9 cellular contexts compared by ENCODE assay signal in the genomic region with DNA sequence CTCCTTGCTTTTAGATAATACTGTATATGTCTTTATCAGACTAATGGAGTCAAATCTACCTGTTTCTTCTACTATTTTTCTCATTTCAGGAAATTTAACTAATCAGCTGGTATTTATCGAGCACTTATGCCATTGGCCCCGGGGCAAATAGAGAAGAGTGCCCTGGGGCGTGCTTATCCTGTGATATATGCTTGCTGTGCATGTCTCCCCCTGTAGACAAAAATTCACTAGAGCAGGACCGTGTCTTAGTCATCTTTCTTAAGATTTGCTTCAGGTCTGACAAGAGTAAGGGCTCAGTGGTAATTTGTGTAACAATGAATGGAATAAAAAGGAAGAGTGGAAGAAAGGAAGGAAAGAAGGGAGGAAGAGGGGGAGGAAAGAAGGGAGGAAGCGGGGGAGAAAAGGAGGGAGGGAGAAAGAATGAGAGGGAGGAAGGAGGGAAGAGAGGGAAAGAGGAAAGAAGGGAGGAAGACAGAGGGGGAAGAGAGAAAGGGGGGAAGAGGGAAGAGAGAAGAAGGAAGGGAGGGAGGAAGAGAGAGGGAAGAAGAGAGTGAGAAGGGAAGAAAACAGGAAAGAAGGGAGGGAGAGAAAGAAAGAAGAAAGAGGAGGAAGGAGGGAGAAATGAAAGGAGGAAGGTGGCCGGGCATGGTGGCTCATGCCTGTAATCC.
A peak's percentile ranks its signal among the peaks of the same experiment; 100 is the strongest.
DNase-seq lines count a peak whose midpoint lies in the region; ATAC-seq, FAIRE-seq and TF ChIP-seq lines count a peak whose summit lies in the region.
"Had no signal": no experiment of that assay in that cellular context is flagged by ENCODE, and none has a peak within 500 bp of the region (broad histone marks: within the 10 kb centered on the region; RNA-seq: fewer than 3 reads in every experiment).

No MANE protein-coding gene starts in this region.

- H3K4me2 ChIP-seq in IMR-90 (ENCODE audit: low read depth, low read length) (no peak overlapping the region), K562 (ENCODE audit: insufficient read depth, low read length) (no peak overlapping the region)

- H2AK9ac ChIP-seq in IMR-90 (replicated peaks; ENCODE audit: low read depth, low read length, poor library complexity): no peak overlapping the region

- H3K4me1 Mint-ChIP-seq in mesothelial cell of epicardium: peaks cover 63% of the 10 kb centered on the region

- no peak overlapping the region for H4K91ac ChIP-seq in IMR-90 (ENCODE audit: insufficient read depth, low read depth, low read length)

- H3K18ac ChIP-seq in IMR-90 (ENCODE audit: low read depth, low read length): no peak overlapping the region

- H2BK20ac ChIP-seq in IMR-90 (ENCODE audit: low read depth, low read length): no peak overlapping the region

- intact Hi-C loops in IMR-90 (cut with micrococcal nuclease) (no loop called here), K562 (cut with micrococcal nuclease) (loop anchor here (1.0 to 10.0 kb wide), 2 partner anchors 127 to 190 kb away; no protein-coding TSS in a partner anchor), gastrocnemius medialis (cut with DNase I; ENCODE audit: low total_unique reads) (no loop called here), ascending aorta (cut with DNase I) (no loop called here)

- no peaks in the 10 kb centered on the region for H3K79me1 ChIP-seq in IMR-90 (ENCODE audit: low read depth in 1 of 2, low read length in 2 of 2)

- H2BK120ac ChIP-seq in IMR-90 (ENCODE audit: low read depth, low read length): no peak overlapping the region

- in situ Hi-C loops in IMR-90 (cut with MboI; ENCODE audit: low sequenced_read_pairs): no loop called here
- in situ Hi-C loops in K562 (cut with MboI): no loop called here
- in situ Hi-C loops in gastrocnemius medialis (cut with MboI; ENCODE audit: low sequenced_read_pairs in 4 of 4): no loop called here

- no peaks in the 10 kb centered on the region for H3K36me3 Mint-ChIP-seq in mesothelial cell of epicardium

- POLR2A ChIA-PET in IMR-90 (lab: Charles Lee; ENCODE audit: unreplicated experiment): no interaction called here
- POLR2A ChIA-PET in K562 (lab: Yijun Ruan, JAX): no interaction called here

- no peak overlapping the region for H3K56ac ChIP-seq in IMR-90 (ENCODE audit: extremely low read depth, insufficient read depth, low read length)

- no peak overlapping the region for H2AK5ac ChIP-seq in IMR-90 (ENCODE audit: low read depth, low read length)

- H3K27me3 ChIP-seq in IMR-90 (ENCODE audit: control insufficient read depth, insufficient read depth, low read length) (no peaks in the 10 kb centered on the region; the same call in 1 of the 2 replicates), K562 (ENCODE audit: control insufficient read depth in 2 of 2, insufficient read depth in 2 of 2, low read length in 2 of 2) (peaks cover 3 to 24% of the 10 kb centered on the region in 2 experiments; a peak in 4 of 5 replicates), gastrocnemius medialis (no peaks in the 10 kb centered on the region), ascending aorta (no peaks in the 10 kb centered on the region)

- no peak overlapping the region for H3K4me3 Mint-ChIP-seq in mesothelial cell of epicardium

- H4K20me1 ChIP-seq in IMR-90 (ENCODE audit: insufficient read depth, low read length) (no peaks in the 10 kb centered on the region), K562 (replicated peaks; ENCODE audit: control insufficient read depth, insufficient read depth, low read length) (no peaks in the 10 kb centered on the region)

- H3K27ac ChIP-seq in IMR-90 (ENCODE audit: insufficient read depth, low read length): no peak overlapping the region
- no peak overlapping the region for H3K27ac ChIP-seq in K562 (ENCODE audit: extremely low read depth, low read depth, low read length)
- H3K27ac ChIP-seq in gastrocnemius medialis: no peak overlapping the region
- no peak overlapping the region for H3K27ac ChIP-seq in ascending aorta

- peak; percentile 24; the same call in 1 of the 2 replicates for TF ChIP-seq RAD21 in IMR-90 (IDR thresholded peaks at IDR 0.05; ENCODE audit: low read length)
- peak; percentile 68 to 78 for TF ChIP-seq RAD21 in K562 (CRISPR knock-in tag; conservative IDR thresholded peaks at IDR 0.05 in 1 of 2, IDR thresholded peaks at IDR 0.05 in 1 of 2)

- H3K23ac ChIP-seq in IMR-90 (ENCODE audit: low read depth, low read length): no peak overlapping the region

- WGBS in IMR-90 (ENCODE audit: extremely low coverage in 2 of 2, insufficient read length in 1 of 2), 2 experiments: 64% methylated on average over 1 of the region's 6 CpGs; no CpG with 5 or more reads in 1 of the 2 experiments
- WGBS in K562 (ENCODE audit: insufficient coverage, low coverage, missing lambda C conversion rate): 0% methylated on average over 5 of the region's 6 CpGs

- H4K8ac ChIP-seq in IMR-90 (ENCODE audit: low read depth in 2 of 2, low read length in 2 of 2): no peak overlapping the region

- H4K5ac ChIP-seq in IMR-90 (ENCODE audit: low read depth, low read length): no peak overlapping the region

- H3K27me3 Mint-ChIP-seq in mesothelial cell of epicardium (ENCODE audit: low read depth): peaks cover 2% of the 10 kb centered on the region

- no peak overlapping the region for H3K4ac ChIP-seq in IMR-90 (ENCODE audit: low read depth, low read length)

- BruUV-seq in IMR-90 (replicated peaks; lab: Mats Ljungman, UMichigan) (no TSS peak), K562 (replicated peaks; lab: Mats Ljungman, UMichigan) (no TSS peak)

- CTCF ChIA-PET in IMR-90 (lab: Yijun Ruan, JAX): no interaction called here
- CTCF ChIA-PET in K562 (lab: Yijun Ruan, JAX; ENCODE audit: low intra/inter-chr PET ratio): no interaction called here

- H3K9ac ChIP-seq in IMR-90 (ENCODE audit: low read depth, low read length): no peak overlapping the region
- H3K9ac ChIP-seq in K562 (ENCODE audit: insufficient read depth in 1 of 2, low read depth in 2 of 2, low read length in 2 of 2): no peak overlapping the region

- H3K9me3 ChIP-seq in IMR-90 (ENCODE audit: control insufficient read depth, insufficient read depth, low read length) (no peaks in the 10 kb centered on the region), K562 (replicated peaks; ENCODE audit: control insufficient read depth, insufficient read depth, low read depth, low read length) (no peaks in the 10 kb centered on the region), gastrocnemius medialis (no peaks in the 10 kb centered on the region), ascending aorta (no peaks in the 10 kb centered on the region)

- no peak overlapping the region for H3K14ac ChIP-seq in IMR-90 (replicated peaks; ENCODE audit: low read depth, low read length)

- dilution Hi-C loops in IMR-90 (cut with HindIII; ENCODE audit: low sequenced_read_pairs, unreplicated experiment): no loop called here

- H3K27ac Mint-ChIP-seq in mesothelial cell of epicardium: peak overlapping the region; percentile 55

- H2BK15ac ChIP-seq in IMR-90 (ENCODE audit: low read depth, low read length): no peak overlapping the region

- DNase-seq in D341Med (ENCODE audit: low spot score) (peak; percentile 52), IMR-90 (peak; percentile 5), K562 (ENCODE audit: extremely low read depth in 1 of 4, low spot score in 3 of 4) (peak; percentile 17 to 24 (median 20)), mesothelial cell of epicardium (ENCODE audit: low spot score in 2 of 2, unreplicated experiment in 2 of 2) (no peak), activated gamma-delta T cell (lab: John Stamatoyannopoulos, UW) (no peak), gastrocnemius medialis (no peak), inferior parietal cortex (ENCODE audit: extremely low spot score) (no peak), ascending aorta (ENCODE audit: low spot score in 2 of 2) (no peak)
- DNase-seq: T-helper 1 cell had no signal

- peak; percentile 35 for FAIRE-seq in K562 (lab: Jason Lieb, UNC)

- no peaks in the 10 kb centered on the region for H3K79me2 ChIP-seq in K562 (ENCODE audit: control insufficient read depth, insufficient read depth, low read length)

- no peak overlapping the region for H2AFZ ChIP-seq in IMR-90 (replicated peaks; ENCODE audit: low read length, poor library complexity)
- H2AFZ ChIP-seq in K562 (ENCODE audit: low read depth, low read length): no peak overlapping the region

- H3K9me1 ChIP-seq in IMR-90 (ENCODE audit: insufficient read depth, low read length) (no peaks in the 10 kb centered on the region), K562 (ENCODE audit: control insufficient read depth, insufficient read depth, low read length) (no peaks in the 10 kb centered on the region)

- TF ChIP-seq CTCF in IMR-90 (conservative IDR thresholded peaks at IDR 0.05; ENCODE audit: low read depth, low read length) (peak; percentile 35; the same call in 1 of the 2 replicates), K562 (IDR thresholded peaks at IDR 0.05 in 2 of 3, conservative IDR thresholded peaks at IDR 0.05 in 1 of 3; ENCODE audit: insufficient read depth in 2 of 3, low read depth in 1 of 3, low read length in 3 of 3) (peak; percentile 40 to 60 (median 43); a peak in 5 of 6 replicates), mesothelial cell of epicardium (IDR thresholded peaks at IDR 0.05; ENCODE audit: unreplicated experiment) (no peak), gastrocnemius medialis (IDR thresholded peaks at IDR 0.05 in 4 of 5, conservative IDR thresholded peaks at IDR 0.05 in 1 of 5) (no peak), ascending aorta (IDR thresholded peaks at IDR 0.05) (peak in 1 of 3 experiments; percentile 8)

- ATAC-seq in IMR-90 (ENCODE audit: low read depth) (no peak), K562 (peak; percentile 92), gastrocnemius medialis (no peak)

- no peaks in the 10 kb centered on the region for H3K9me3 Mint-ChIP-seq in mesothelial cell of epicardium

- TF ChIP-seq EP300 in K562 (IDR thresholded peaks at IDR 0.05; ENCODE audit: low read length): no peak

- no peaks in the 10 kb centered on the region for H3K36me3 ChIP-seq in IMR-90 (ENCODE audit: control insufficient read depth, insufficient read depth, low read length)
- no peaks in the 10 kb centered on the region for H3K36me3 ChIP-seq in K562 (ENCODE audit: control insufficient read depth, insufficient read depth, low read length)
- no peaks in the 10 kb centered on the region for H3K36me3 ChIP-seq in gastrocnemius medialis
- no peaks in the 10 kb centered on the region for H3K36me3 ChIP-seq in ascending aorta

- TF ChIP-seq POLR2A in IMR-90 (IDR thresholded peaks at IDR 0.05; ENCODE audit: low read depth, low read length): no peak
- no peak for TF ChIP-seq POLR2A in K562 (conservative IDR thresholded peaks at IDR 0.05)
- TF ChIP-seq POLR2A in gastrocnemius medialis (IDR thresholded peaks at IDR 0.05): no peak

- H3K4me1 ChIP-seq in IMR-90 (ENCODE audit: control insufficient read depth, insufficient read depth, low read length) (no peaks in the 10 kb centered on the region), K562 (replicated peaks in 1 of 2; ENCODE audit: control insufficient read depth in 2 of 2, insufficient read depth in 2 of 2, low read length in 2 of 2) (no peaks in the 10 kb centered on the region), gastrocnemius medialis (no peaks in the 10 kb centered on the region), ascending aorta (peaks cover 0 to 4% of the 10 kb centered on the region in 2 donors)

- H2BK5ac ChIP-seq in IMR-90 (ENCODE audit: low read depth, low read length, poor library complexity, severe bottlenecking): no peak overlapping the region

- no peak overlapping the region for H3K4me3 ChIP-seq in IMR-90 (ENCODE audit: insufficient read depth, low read depth, low read length)
- no peak overlapping the region for H3K4me3 ChIP-seq in K562
- no peak overlapping the region for H3K4me3 ChIP-seq in gastrocnemius medialis
- no peak overlapping the region for H3K4me3 ChIP-seq in ascending aorta

Comparison
In these comparisons a context has a peak if more than half of its experiments do, and no peak if none do; other contexts are left out.
1. DNase-seq: peak in D341Med (single experiment), IMR-90 (single experiment) and K562 (4 of 4); none in mesothelial cell of epicardium (0 of 2), activated gamma-delta T cell (single experiment), gastrocnemius medialis (0 of 2), inferior parietal cortex (single experiment) and ascending aorta (0 of 2).
2. CTCF ChIP-seq: peak in IMR-90 (single experiment) and K562 (3 of 3); none in mesothelial cell of epicardium (single experiment) and gastrocnemius medialis (0 of 5).